11 cellular contexts compared by ENCODE assay signal in the genomic region with DNA sequence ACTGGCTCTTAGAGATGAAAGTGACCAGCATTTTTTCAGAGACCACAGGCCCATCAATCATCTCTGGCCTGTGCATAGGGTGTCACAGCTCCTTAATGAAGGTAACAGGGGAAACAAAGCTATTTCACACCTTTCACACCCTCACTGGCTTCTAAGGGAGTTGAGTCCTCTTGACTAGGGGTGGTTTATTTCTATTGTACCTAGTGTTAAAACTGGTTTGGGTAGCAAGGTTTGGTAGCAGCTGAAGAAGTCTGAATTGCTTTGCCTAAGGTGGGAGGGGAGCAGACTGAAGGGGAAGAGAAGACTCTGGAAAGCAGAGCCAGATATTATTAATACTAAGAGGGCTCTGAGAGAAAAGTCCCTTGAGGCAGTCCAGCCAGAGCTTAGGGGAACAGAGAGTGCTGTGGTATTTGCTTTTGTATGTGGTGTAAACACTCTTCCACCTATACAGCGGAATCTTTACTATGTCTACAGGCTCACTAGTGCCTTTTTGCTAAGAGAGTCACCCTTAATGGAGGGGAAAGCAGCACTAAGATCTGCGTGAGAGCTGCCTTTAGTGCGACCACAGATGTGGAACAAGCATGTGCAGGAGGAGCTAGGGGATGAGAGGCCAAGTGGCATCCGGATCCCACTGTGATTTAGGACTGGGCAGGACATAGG.
A peak's percentile ranks its signal among the peaks of the same experiment; 100 is the strongest.
DNase-seq lines count a peak whose midpoint lies in the region; ATAC-seq and TF ChIP-seq lines count a peak whose summit lies in the region.
"Had no signal": no experiment of that assay in that cellular context is flagged by ENCODE, and none has a peak within 500 bp of the region (broad histone marks: within the 10 kb centered on the region; RNA-seq: fewer than 3 reads in every experiment).

No MANE protein-coding gene starts in this region.

- intact Hi-C loops in left ventricle myocardium inferior (cut with micrococcal nuclease) = no loop called here

- H3K27ac ChIP-seq in left ventricle myocardium inferior (replicated peaks) = peak overlapping the region; percentile 61
- H3K27ac ChIP-seq: SJSA1 had no signal

- H3K9me3 ChIP-seq in left ventricle myocardium inferior (replicated peaks) (no peaks in the 10 kb centered on the region), BE2C (no peaks in the 10 kb centered on the region)
- H3K9me3 ChIP-seq: SJSA1 had no signal

- POLR2A ChIA-PET in HEK293T (lab: Yijun Ruan, JAX) = no interaction called here

- TF ChIP-seq CTCF in left ventricle myocardium inferior (IDR thresholded peaks at IDR 0.05; ENCODE audit: borderline replicate concordance) (no peak), BE2C (IDR thresholded peaks at IDR 0.05; ENCODE audit: low read depth, low read length) (no peak)

- ATAC-seq in GM18519 (IDR thresholded peaks at IDR 0.05; ENCODE audit: low FRiP score, unreplicated experiment) (peak; percentile 84), GM21390 (IDR thresholded peaks at IDR 0.05; ENCODE audit: unreplicated experiment) (peak; percentile 60), HG03066 (IDR thresholded peaks at IDR 0.05; ENCODE audit: low read depth, unreplicated experiment) (peak; percentile 93), GM21526 (IDR thresholded peaks at IDR 0.05; ENCODE audit: low FRiP score, unreplicated experiment) (no peak)

- CTCF ChIA-PET in HEK293T (lab: Yijun Ruan, JAX) = interaction anchor here (0.6 kb wide), 1 partner anchor 88 kb away, joined by 3 read pairs; no protein-coding TSS in a partner anchor

- DNase-seq in left ventricle myocardium inferior (no peak), BE2C (no peak), DMS 273 (lab: John Stamatoyannopoulos, UW; ENCODE audit: unreplicated experiment) (no peak), HEK293T (ENCODE audit: extremely low spot score) (no peak)
- DNase-seq: activated T-cell treated with anti-CD3 and anti-CD28 coated beads, Interleukin-2, amount 50 U/mL, for 24 hours; NCI-H526 treated with DMSO at 0.1 percent for 48 hours had no signal

- H3K36me3 ChIP-seq in left ventricle myocardium inferior (no peaks in the 10 kb centered on the region), BE2C (no peaks in the 10 kb centered on the region)
- H3K36me3 ChIP-seq: SJSA1 had no signal

- H3K27me3 ChIP-seq in left ventricle myocardium inferior (ENCODE audit: low read depth) (no peaks in the 10 kb centered on the region), BE2C (no peaks in the 10 kb centered on the region)
- H3K27me3 ChIP-seq: SJSA1 had no signal

- H3K4me3 ChIP-seq in left ventricle myocardium inferior (no peak overlapping the region), BE2C (ENCODE audit: low read depth, low read length) (no peak overlapping the region)
- H3K4me3 ChIP-seq: SJSA1 had no signal

- H3K4me1 ChIP-seq in left ventricle myocardium inferior (peaks cover 65% of the 10 kb centered on the region), BE2C (no peaks in the 10 kb centered on the region)
- H3K4me1 ChIP-seq: SJSA1 had no signal

TF ChIP-seq in HEK293T, 16 proteins besides CTCF, POLR2A, EP300 and RAD21:
- no peak for TF ChIP-seq FOXM1 (IDR thresholded peaks at IDR 0.05; ENCODE audit: borderline replicate concordance)
- no peak for TF ChIP-seq ARNT (IDR thresholded peaks at IDR 0.05)
- no peak for TF ChIP-seq LEF1 (IDR thresholded peaks at IDR 0.05; ENCODE audit: borderline replicate concordance)
- TF ChIP-seq ELF4 (IDR thresholded peaks at IDR 0.05) = no peak
- no peak for TF ChIP-seq FOXK2 (IDR thresholded peaks at IDR 0.05)
